2 cellular contexts compared by ENCODE assay signal in genomic region chr9:503331-503730, GRCh38.
TF ChIP-seq lines count a peak whose summit lies in the region.

No MANE protein-coding gene starts in this region.

TF ChIP-seq in A549, 52 proteins besides CTCF, POLR2A, EP300 and RAD21 (continued from another document):
- TF ChIP-seq REST (IDR thresholded peaks at IDR 0.05) (no peak), GATA3 (IDR thresholded peaks at IDR 0.05; ENCODE audit: borderline replicate concordance) (no peak), CBX8 (IDR thresholded peaks at IDR 0.05) (no peak), MAX (IDR thresholded peaks at IDR 0.05) (no peak), MAZ (IDR thresholded peaks at IDR 0.05; ENCODE audit: borderline replicate concordance, low read depth, low read length) (no peak), MYC (IDR thresholded peaks at IDR 0.05; ENCODE audit: borderline replicate concordance, low read length) (no peak)

TF ChIP-seq in HCT116, 20 proteins besides CTCF, POLR2A, EP300 and RAD21 (continued from another document):
- TF ChIP-seq ATF3 (IDR thresholded peaks at IDR 0.05) (no peak), SIN3A (IDR thresholded peaks at IDR 0.05; ENCODE audit: low read depth) (no peak), POLR2AphosphoS5 (IDR thresholded peaks at IDR 0.05; ENCODE audit: low read depth, low read length) (no peak), REST (IDR thresholded peaks at IDR 0.05; ENCODE audit: low read depth) (no peak), EZH2phosphoT487 (IDR thresholded peaks at IDR 0.05; ENCODE audit: borderline replicate concordance) (no peak)
